Comparison of ENCODE assay signal across 24 cellular contexts in genomic region chr12:16756833-16757552, GRCh38.
DNase-seq lines count a peak whose midpoint lies in the region; ATAC-seq and TF ChIP-seq lines count a peak whose summit lies in the region.
"Had no signal": no experiment of that assay in that cellular context is flagged by ENCODE, and none has a peak within 500 bp of the region (broad histone marks: within the 10 kb centered on the region; RNA-seq: fewer than 3 reads in every experiment).

No MANE protein-coding gene starts in this region.

- peaks cover 2% of the 10 kb centered on the region for H3K27me3 Mint-ChIP-seq in GM23338 (ENCODE audit: insufficient read depth, low read depth, poor library complexity)
- H3K27me3 Mint-ChIP-seq in natural killer cell (ENCODE audit: low read depth in 2 of 2): no peaks in the 10 kb centered on the region
- H3K27me3 Mint-ChIP-seq: stimulated activated naive CD8-positive, alpha-beta T cell treated with anti-CD3 and anti-CD28 coated beads, Interleukin-15, Interleukin-2, amounts not matched to agents 100 ng/mL and 50 ng/mL, for 24 hours had no signal

- no peak overlapping the region for H2AK5ac ChIP-seq in neuronal stem cell (ENCODE audit: low read depth, low read length)

- no peaks in the 10 kb centered on the region for H3K9me2 ChIP-seq in GM23338 (ENCODE audit: insufficient read depth)

- no peak overlapping the region for H4K91ac ChIP-seq in neuronal stem cell (ENCODE audit: low read depth, low read length, poor library complexity)

- H4K8ac ChIP-seq in neuronal stem cell (ENCODE audit: low read depth, low read length): no peak overlapping the region

- H3K27ac ChIP-seq in GM23338 (ENCODE audit: low read depth) (no peak overlapping the region), neuronal stem cell (replicated peaks; ENCODE audit: low read length) (no peak overlapping the region)
- H3K27ac ChIP-seq: adrenal gland, breast epithelium, coronary artery, left ventricle myocardium inferior, transverse colon had no signal

- H2BK12ac ChIP-seq in neuronal stem cell (ENCODE audit: low read length): no peak overlapping the region

- no CpG with 5 or more reads among the region's 8 CpGs for WGBS in neuronal stem cell (ENCODE audit: extremely low coverage in 2 of 2, insufficient read length in 2 of 2, insufficient replicate concordance in 1 of 2), 2 donors

- no peak overlapping the region for H3K4ac ChIP-seq in neuronal stem cell (ENCODE audit: low read length)

- no peak overlapping the region for H3K14ac ChIP-seq in neuronal stem cell (ENCODE audit: low read length)

- H3K4me3 ChIP-seq in GM23338 (no peak overlapping the region), neuronal stem cell (ENCODE audit: low read length in 2 of 2) (no peak overlapping the region)
- H3K4me3 ChIP-seq: adrenal gland, breast epithelium, coronary artery, left ventricle myocardium inferior, smooth muscle cell, transverse colon had no signal

- H3K36me3 ChIP-seq in GM23338 (ENCODE audit: insufficient read depth): no peaks in the 10 kb centered on the region
- H3K36me3 ChIP-seq in neuronal stem cell (replicated peaks in 1 of 2; ENCODE audit: control insufficient read depth in 2 of 2, insufficient read depth in 2 of 2, low read length in 2 of 2): no peaks in the 10 kb centered on the region
- H3K36me3 ChIP-seq: adrenal gland, breast epithelium, left ventricle myocardium inferior, transverse colon had no signal

- no peak overlapping the region for H3K9ac ChIP-seq in neuronal stem cell (ENCODE audit: low read depth, low read length, poor library complexity)

- no peaks in the 10 kb centered on the region for H3K79me1 ChIP-seq in neuronal stem cell (ENCODE audit: low read depth, low read length)

- H3K79me2 ChIP-seq in GM23338 (replicated peaks; ENCODE audit: insufficient read depth): no peaks in the 10 kb centered on the region

- DNase-seq in GM23338 (ENCODE audit: low spot score) (peak; percentile 2), NCI-H2227 (lab: John Stamatoyannopoulos, UW; ENCODE audit: unreplicated experiment) (peak; percentile 29), astrocyte of the hippocampus (ENCODE audit: low read depth, low spot score) (peak; percentile 2), neuronal stem cell (ENCODE audit: low spot score) (peak; percentile 31), medulla oblongata (ENCODE audit: extremely low spot score) (no peak), natural killer cell (no peak)
- DNase-seq: activated CD4-positive, alpha-beta T cell treated with anti-CD3 and anti-CD28 coated beads, Interleukin-2, amount 50 U/mL, for 48 hours; activated gamma-delta T cell treated with Interleukin-2 at 50 U/mL for 16 hours; adrenal gland; AML-193; head of caudate nucleus; left ventricle myocardium inferior; NCI-H1694 treated with DMSO at 0.1 percent for 48 hours; NCI-H526; PC-3; SHP77; stimulated activated CD4-positive, alpha-beta T cell treated with anti-CD3 and anti-CD28 coated beads, Interleukin-4, amount 100 ng/mL, for 1 hour; T-helper 2 cell; transverse colon had no signal

- no peak overlapping the region for H3K27ac Mint-ChIP-seq in GM23338
- H3K27ac Mint-ChIP-seq in natural killer cell: no peak overlapping the region
- H3K27ac Mint-ChIP-seq: stimulated activated naive CD8-positive, alpha-beta T cell treated with anti-CD3 and anti-CD28 coated beads, Interleukin-15, Interleukin-2, amounts not matched to agents 100 ng/mL and 50 ng/mL, for 24 hours had no signal

- H2AFZ ChIP-seq in GM23338 (no peak overlapping the region), neuronal stem cell (ENCODE audit: low read length) (no peak overlapping the region)

- no peak overlapping the region for H3K4me2 ChIP-seq in GM23338
- H3K4me2 ChIP-seq in neuronal stem cell (ENCODE audit: insufficient read depth, low read length, poor library complexity, severe bottlenecking): no peak overlapping the region
- H3K4me2 ChIP-seq: smooth muscle cell had no signal

- no peaks in the 10 kb centered on the region for H4K20me1 ChIP-seq in GM23338 (replicated peaks; ENCODE audit: insufficient read depth)

- no peak overlapping the region for H2BK15ac ChIP-seq in neuronal stem cell (ENCODE audit: low read length)

- H3K18ac ChIP-seq in neuronal stem cell (ENCODE audit: low read length): no peak overlapping the region

- ATAC-seq in GM23338 (peak; percentile 47; the same call in 2 of the 3 replicates), GM18858 (IDR thresholded peaks at IDR 0.05; ENCODE audit: unreplicated experiment) (no peak), natural killer cell (no peak)
- ATAC-seq: PC-3 had no signal

- no peak overlapping the region for H3K23ac ChIP-seq in neuronal stem cell (ENCODE audit: low read depth, low read length, poor library complexity)

- H3K4me3 Mint-ChIP-seq in GM23338 (no peak overlapping the region), natural killer cell (no peak overlapping the region)
- H3K4me3 Mint-ChIP-seq: stimulated activated naive CD8-positive, alpha-beta T cell treated with anti-CD3 and anti-CD28 coated beads, Interleukin-15, Interleukin-2, amounts not matched to agents 100 ng/mL and 50 ng/mL, for 24 hours had no signal

- H2BK120ac ChIP-seq in neuronal stem cell (ENCODE audit: low read depth, low read length): no peak overlapping the region

- H3K36me3 Mint-ChIP-seq in GM23338 (ENCODE audit: low read depth) (no peaks in the 10 kb centered on the region), natural killer cell (peaks cover 7% of the 10 kb centered on the region)

- no peaks in the 10 kb centered on the region; the same call in 1 of the 3 replicates for H3K4me1 Mint-ChIP-seq in GM23338
- H3K4me1 Mint-ChIP-seq in natural killer cell: no peaks in the 10 kb centered on the region

- H3K9me3 Mint-ChIP-seq in GM23338 (no peaks in the 10 kb centered on the region), natural killer cell (peaks cover 10 to 13% of the 10 kb centered on the region in 2 donors)
- H3K9me3 Mint-ChIP-seq: stimulated activated naive CD8-positive, alpha-beta T cell treated with anti-CD3 and anti-CD28 coated beads, Interleukin-15, Interleukin-2, amounts not matched to agents 100 ng/mL and 50 ng/mL, for 24 hours had no signal

- H3K4me1 ChIP-seq in GM23338 (ENCODE audit: insufficient read depth) (no peaks in the 10 kb centered on the region; the same call in 1 of the 2 replicates), neuronal stem cell (ENCODE audit: control insufficient read depth in 2 of 2, insufficient read depth in 1 of 2, low read depth in 1 of 2, low read length in 2 of 2) (no peaks in the 10 kb centered on the region)
- H3K4me1 ChIP-seq: adrenal gland, breast epithelium, left ventricle myocardium inferior, transverse colon had no signal

- H3F3A ChIP-seq in GM23338 (replicated peaks; ENCODE audit: low read depth): no peaks in the 10 kb centered on the region

- H3K27me3 ChIP-seq in GM23338 (ENCODE audit: insufficient read depth): no peaks in the 10 kb centered on the region
- no peaks in the 10 kb centered on the region for H3K27me3 ChIP-seq in neuronal stem cell (ENCODE audit: control insufficient read depth in 3 of 3, insufficient read depth in 3 of 3, low read depth in 1 of 3, low read length in 3 of 3)
- H3K27me3 ChIP-seq: adrenal gland, breast epithelium, transverse colon had no signal

- no peak overlapping the region for H2BK5ac ChIP-seq in neuronal stem cell (ENCODE audit: low read length)

- intact Hi-C loops in natural killer cell (cut with micrococcal nuclease): no loop called here

- TF ChIP-seq CTCF in GM23338 (conservative IDR thresholded peaks at IDR 0.05; ENCODE audit: low read depth in 2 of 2) (no peak), natural killer cell (IDR thresholded peaks at IDR 0.05) (no peak)

- H3K9me3 ChIP-seq in neuronal stem cell (replicated peaks in 1 of 2; ENCODE audit: control insufficient read depth in 2 of 2, insufficient read depth in 1 of 2, low read depth in 1 of 2, low read length in 2 of 2): no peaks in the 10 kb centered on the region
- H3K9me3 ChIP-seq: adrenal gland, breast epithelium, left ventricle myocardium inferior, transverse colon had no signal

TF ChIP-seq in GM23338, 12 proteins besides CTCF, POLR2A, EP300 and RAD21 (continues in another document):
- TF ChIP-seq NANOG (IDR thresholded peaks at IDR 0.05; ENCODE audit: borderline replicate concordance) (no peak), CREB1 (CRISPR knock-in tag; IDR thresholded peaks at IDR 0.05; ENCODE audit: low read depth) (no peak), EZH2phosphoT487 (IDR thresholded peaks at IDR 0.05; ENCODE audit: unreplicated experiment) (no peak), STAT1 (IDR thresholded peaks at IDR 0.05; ENCODE audit: unreplicated experiment) (no peak), ZNF331 (CRISPR knock-in tag; IDR thresholded peaks at IDR 0.05; ENCODE audit: low read depth) (no peak), JUNB (IDR thresholded peaks at IDR 0.05; ENCODE audit: unreplicated experiment) (no peak), REST (IDR thresholded peaks at IDR 0.05; ENCODE audit: unreplicated experiment) (no peak)

Comparison
In these comparisons a context has a peak if more than half of its experiments do, and no peak if none do; other contexts are left out.
1. DNase-seq: peak in GM23338 (single experiment), NCI-H2227 (single experiment), astrocyte of the hippocampus (single experiment) and neuronal stem cell (single experiment); none in medulla oblongata (single experiment) and natural killer cell (single experiment).